1 cellular context compared by ENCODE assay signal in genomic region chr18:62324917-62325805, GRCh38.
TF ChIP-seq lines count a peak whose summit lies in the region.

TSS of gene TNFRSF11A (plus strand) at chr18:62325310. CDS start at chr18:62325353, 43 bp downstream.

TF ChIP-seq in HepG2, 621 proteins besides CTCF, POLR2A, EP300 and RAD21 (continued from another document):
- TF ChIP-seq MAFK (conservative IDR thresholded peaks at IDR 0.05 in 1 of 2, IDR thresholded peaks at IDR 0.05 in 1 of 2; ENCODE audit: low read length in 2 of 2), result no peak
- 0 out of 2 replicates have a peak, but pooled peaks have one; percentile 17 for TF ChIP-seq ZNF788 (CRISPR knock-in tag; IDR thresholded peaks at IDR 0.05; ENCODE audit: borderline replicate concordance)
- TF ChIP-seq, protein P1, sequence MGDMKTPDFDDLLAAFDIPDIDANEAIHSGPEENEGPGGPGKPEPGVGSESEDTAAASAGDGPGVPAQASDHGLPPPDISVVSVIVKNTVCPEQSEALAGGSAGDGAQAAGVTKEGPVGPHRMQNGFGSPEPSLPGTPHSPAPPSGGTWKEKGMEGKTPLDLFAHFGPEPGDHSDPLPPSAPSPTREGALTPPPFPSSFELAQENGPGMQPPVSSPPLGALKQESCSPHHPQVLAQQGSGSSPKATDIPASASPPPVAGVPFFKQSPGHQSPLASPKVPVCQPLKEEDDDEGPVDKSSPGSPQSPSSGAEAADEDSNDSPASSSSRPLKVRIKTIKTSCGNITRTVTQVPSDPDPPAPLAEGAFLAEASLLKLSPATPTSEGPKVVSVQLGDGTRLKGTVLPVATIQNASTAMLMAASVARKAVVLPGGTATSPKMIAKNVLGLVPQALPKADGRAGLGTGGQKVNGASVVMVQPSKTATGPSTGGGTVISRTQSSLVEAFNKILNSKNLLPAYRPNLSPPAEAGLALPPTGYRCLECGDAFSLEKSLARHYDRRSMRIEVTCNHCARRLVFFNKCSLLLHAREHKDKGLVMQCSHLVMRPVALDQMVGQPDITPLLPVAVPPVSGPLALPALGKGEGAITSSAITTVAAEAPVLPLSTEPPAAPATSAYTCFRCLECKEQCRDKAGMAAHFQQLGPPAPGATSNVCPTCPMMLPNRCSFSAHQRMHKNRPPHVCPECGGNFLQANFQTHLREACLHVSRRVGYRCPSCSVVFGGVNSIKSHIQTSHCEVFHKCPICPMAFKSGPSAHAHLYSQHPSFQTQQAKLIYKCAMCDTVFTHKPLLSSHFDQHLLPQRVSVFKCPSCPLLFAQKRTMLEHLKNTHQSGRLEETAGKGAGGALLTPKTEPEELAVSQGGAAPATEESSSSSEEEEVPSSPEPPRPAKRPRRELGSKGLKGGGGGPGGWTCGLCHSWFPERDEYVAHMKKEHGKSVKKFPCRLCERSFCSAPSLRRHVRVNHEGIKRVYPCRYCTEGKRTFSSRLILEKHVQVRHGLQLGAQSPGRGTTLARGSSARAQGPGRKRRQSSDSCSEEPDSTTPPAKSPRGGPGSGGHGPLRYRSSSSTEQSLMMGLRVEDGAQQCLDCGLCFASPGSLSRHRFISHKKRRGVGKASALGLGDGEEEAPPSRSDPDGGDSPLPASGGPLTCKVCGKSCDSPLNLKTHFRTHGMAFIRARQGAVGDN (CRISPR knock-in tag; IDR thresholded peaks at IDR 0.05), result peak; percentile 53
- peak; percentile 34; the same call in 1 of the 2 replicates for TF ChIP-seq GABPB1 (CRISPR knock-in tag; IDR thresholded peaks at IDR 0.05)
- no peak; the same call in 1 of the 2 replicates for TF ChIP-seq ZFY (CRISPR knock-in tag; IDR thresholded peaks at IDR 0.05)
- TF ChIP-seq ZNF484 (CRISPR knock-in tag; IDR thresholded peaks at IDR 0.05; ENCODE audit: borderline replicate concordance, low read depth), result 0 out of 2 replicates have a peak, but pooled peaks have one; percentile 37
- TF ChIP-seq NONO (IDR thresholded peaks at IDR 0.05), result no peak
- no peak for TF ChIP-seq NONO (CRISPR knock-in tag; conservative IDR thresholded peaks at IDR 0.05)
- TF ChIP-seq MAZ (IDR thresholded peaks at IDR 0.05; ENCODE audit: borderline replicate concordance, low read depth, low read length), result no peak
- TF ChIP-seq MAZ (CRISPR knock-in tag; IDR thresholded peaks at IDR 0.05; ENCODE audit: low read depth), result peak; percentile 20; the same call in 1 of the 2 replicates
- no peak for TF ChIP-seq LCORL (IDR thresholded peaks at IDR 0.05)
- TF ChIP-seq LCORL (CRISPR knock-in tag; IDR thresholded peaks at IDR 0.05), result no peak
- TF ChIP-seq, protein P2, sequence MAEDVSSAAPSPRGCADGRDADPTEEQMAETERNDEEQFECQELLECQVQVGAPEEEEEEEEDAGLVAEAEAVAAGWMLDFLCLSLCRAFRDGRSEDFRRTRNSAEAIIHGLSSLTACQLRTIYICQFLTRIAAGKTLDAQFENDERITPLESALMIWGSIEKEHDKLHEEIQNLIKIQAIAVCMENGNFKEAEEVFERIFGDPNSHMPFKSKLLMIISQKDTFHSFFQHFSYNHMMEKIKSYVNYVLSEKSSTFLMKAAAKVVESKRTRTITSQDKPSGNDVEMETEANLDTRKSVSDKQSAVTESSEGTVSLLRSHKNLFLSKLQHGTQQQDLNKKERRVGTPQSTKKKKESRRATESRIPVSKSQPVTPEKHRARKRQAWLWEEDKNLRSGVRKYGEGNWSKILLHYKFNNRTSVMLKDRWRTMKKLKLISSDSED (CRISPR knock-in tag; IDR thresholded peaks at IDR 0.05), result no peak
- peak; percentile 74; the same call in 1 of the 2 replicates for TF ChIP-seq MYPOP (CRISPR knock-in tag; IDR thresholded peaks at IDR 0.05)
- 0 out of 2 replicates have a peak, but pooled peaks have one; percentile 22 for TF ChIP-seq ZSCAN22 (CRISPR knock-in tag; IDR thresholded peaks at IDR 0.05)
- TF ChIP-seq ZNF768 (CRISPR knock-in tag; IDR thresholded peaks at IDR 0.05), result peak; percentile 32; the same call in 1 of the 2 replicates
TF ChIP-seq in HepG2: peak in this region for 32.
